20 cellular contexts compared by ENCODE assay signal in the genomic region with DNA sequence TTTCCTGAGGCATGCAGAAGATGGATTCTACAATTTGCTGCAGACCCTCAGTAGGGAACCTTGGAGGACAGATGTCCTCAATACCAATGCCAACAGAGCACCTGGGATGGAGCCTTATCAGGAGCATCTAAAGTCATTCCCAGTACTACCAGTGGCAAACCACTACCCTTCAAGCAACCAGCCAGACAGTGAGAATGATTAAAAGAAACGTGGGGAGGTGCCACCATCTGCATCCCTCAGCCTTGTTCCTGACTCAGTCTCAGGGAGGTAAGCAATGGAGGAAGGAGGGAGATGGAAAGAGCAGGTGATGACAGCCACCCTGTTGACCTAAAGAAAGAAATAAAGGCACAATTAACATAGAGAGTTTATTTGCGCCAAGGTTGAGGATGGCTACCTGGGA.
DNase-seq lines count a peak whose midpoint lies in the region; ATAC-seq and TF ChIP-seq lines count a peak whose summit lies in the region.
"Had no signal": no experiment of that assay in that cellular context is flagged by ENCODE, and none has a peak within 500 bp of the region (broad histone marks: within the 10 kb centered on the region; RNA-seq: fewer than 3 reads in every experiment).

No MANE protein-coding gene starts in this region.

- no peaks in the 10 kb centered on the region for H3K27me3 Mint-ChIP-seq in nephron progenitor cell (ENCODE audit: low read depth, poor library complexity)

- TF ChIP-seq CTCF in nephron progenitor cell (IDR thresholded peaks at IDR 0.05) (no peak), tibial nerve (IDR thresholded peaks at IDR 0.05) (no peak), foreskin keratinocyte (conservative IDR thresholded peaks at IDR 0.05) (no peak)

- H3K9me3 ChIP-seq in tibial nerve = no peaks in the 10 kb centered on the region
- H3K9me3 ChIP-seq: ascending aorta, ovary, right lobe of liver had no signal

- no peaks in the 10 kb centered on the region for H3K27me3 ChIP-seq in tibial nerve
- H3K27me3 ChIP-seq in foreskin keratinocyte = no peaks in the 10 kb centered on the region
- H3K27me3 ChIP-seq: ascending aorta, hepatocyte, ovary, right lobe of liver had no signal

- peaks cover 21% of the 10 kb centered on the region for H3K9me3 Mint-ChIP-seq in nephron progenitor cell

- ATAC-seq in GM18867 (IDR thresholded peaks at IDR 0.05; ENCODE audit: unreplicated experiment) = peak; percentile 2
- ATAC-seq in GM21529 (IDR thresholded peaks at IDR 0.05; ENCODE audit: unreplicated experiment) = peak; percentile 7
- ATAC-seq in HG03432 (IDR thresholded peaks at IDR 0.05; ENCODE audit: unreplicated experiment) = peak; percentile 1
- ATAC-seq in foreskin keratinocyte = no peak
- ATAC-seq: right lobe of liver had no signal

- no peak overlapping the region for H3K4me3 Mint-ChIP-seq in nephron progenitor cell
- H3K4me3 Mint-ChIP-seq: naive thymus-derived CD4-positive, alpha-beta T cell had no signal

- no peak overlapping the region for H3K4me3 ChIP-seq in tibial nerve
- H3K4me3 ChIP-seq: ascending aorta, hepatocyte, ovary, right lobe of liver had no signal

- no peak for DNase-seq in nephron progenitor cell
- DNase-seq in tibial nerve (ENCODE audit: low spot score in 2 of 2) = no peak
- no peak for DNase-seq in foreskin keratinocyte
- no peak for DNase-seq in kidney tubule cell (ENCODE audit: low spot score)
- no peak for DNase-seq in NCI-H1930 (lab: John Stamatoyannopoulos, UW)
- DNase-seq: activated CD4-positive, alpha-beta T cell treated with anti-CD3 and anti-CD28 coated beads, Interleukin-2, amount 50 U/mL, for 1 hour; activated naive CD4-positive, alpha-beta T cell; activated T-cell treated with anti-CD3 and anti-CD28 coated beads for 4 hours; cerebellar nuclear complex; DND-41; mammary epithelial cell; naive thymus-derived CD4-positive, alpha-beta T cell; NCI-H1694; ovary; right lobe of liver had no signal

- TF ChIP-seq EP300 in tibial nerve (IDR thresholded peaks at IDR 0.05) = no peak

- WGBS in tibial nerve, 2 donors = 66 to 88% methylated on average over 2 of the region's 2 CpGs

- TF ChIP-seq POLR2A in tibial nerve (IDR thresholded peaks at IDR 0.05) = no peak

- H3K27ac ChIP-seq in tibial nerve (no peak overlapping the region), foreskin keratinocyte (no peak overlapping the region)
- H3K27ac ChIP-seq: ascending aorta, hepatocyte, ovary, right lobe of liver had no signal

- H3K36me3 Mint-ChIP-seq in nephron progenitor cell (ENCODE audit: low read depth) = peaks cover 5% of the 10 kb centered on the region

- H3K4me1 ChIP-seq in tibial nerve = no peaks in the 10 kb centered on the region
- no peaks in the 10 kb centered on the region for H3K4me1 ChIP-seq in foreskin keratinocyte
- H3K4me1 ChIP-seq: ascending aorta, right lobe of liver had no signal

- peaks cover 47% of the 10 kb centered on the region for H3K4me1 Mint-ChIP-seq in nephron progenitor cell
- H3K4me1 Mint-ChIP-seq: naive thymus-derived CD4-positive, alpha-beta T cell had no signal

- H3K27ac Mint-ChIP-seq in nephron progenitor cell = peak overlapping the region; percentile 87
- H3K27ac Mint-ChIP-seq: naive thymus-derived CD4-positive, alpha-beta T cell had no signal

- no peaks in the 10 kb centered on the region for H3K36me3 ChIP-seq in tibial nerve
- H3K36me3 ChIP-seq: ascending aorta, ovary, right lobe of liver had no signal
